ENCODE assay signal across 2 cellular contexts in the genomic region with DNA sequence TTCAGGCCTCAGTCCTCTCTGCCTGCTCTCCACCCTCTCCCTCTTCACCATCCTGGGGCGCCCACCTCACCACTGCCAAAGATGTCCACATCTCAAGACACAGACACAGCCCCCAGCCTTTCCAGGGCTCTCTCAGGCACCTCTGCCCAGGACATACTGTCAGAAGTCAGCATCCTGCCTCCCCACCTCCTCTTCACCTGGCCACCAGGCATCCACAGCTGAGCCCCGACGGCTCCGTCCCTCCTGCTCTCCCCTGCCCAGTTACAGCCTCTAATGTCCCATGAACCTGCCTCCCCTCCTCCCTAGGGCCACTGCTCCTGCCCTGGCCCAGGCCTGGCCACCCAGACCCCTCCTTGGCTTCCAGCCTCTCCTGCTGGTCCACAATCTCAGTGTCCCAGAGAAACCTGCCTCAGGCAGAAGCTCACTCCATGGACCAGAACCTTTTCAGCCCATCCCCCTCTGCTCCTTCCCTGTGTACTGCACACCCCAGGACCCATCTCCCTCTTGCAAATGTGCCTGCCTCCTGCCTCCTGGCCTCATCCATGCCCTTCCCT.
TF ChIP-seq lines count a peak whose summit lies in the region.

No MANE protein-coding gene starts in this region.

TF ChIP-seq in HEK293, 187 proteins besides CTCF, POLR2A, EP300 and RAD21:
- TF ChIP-seq, protein P1, sequence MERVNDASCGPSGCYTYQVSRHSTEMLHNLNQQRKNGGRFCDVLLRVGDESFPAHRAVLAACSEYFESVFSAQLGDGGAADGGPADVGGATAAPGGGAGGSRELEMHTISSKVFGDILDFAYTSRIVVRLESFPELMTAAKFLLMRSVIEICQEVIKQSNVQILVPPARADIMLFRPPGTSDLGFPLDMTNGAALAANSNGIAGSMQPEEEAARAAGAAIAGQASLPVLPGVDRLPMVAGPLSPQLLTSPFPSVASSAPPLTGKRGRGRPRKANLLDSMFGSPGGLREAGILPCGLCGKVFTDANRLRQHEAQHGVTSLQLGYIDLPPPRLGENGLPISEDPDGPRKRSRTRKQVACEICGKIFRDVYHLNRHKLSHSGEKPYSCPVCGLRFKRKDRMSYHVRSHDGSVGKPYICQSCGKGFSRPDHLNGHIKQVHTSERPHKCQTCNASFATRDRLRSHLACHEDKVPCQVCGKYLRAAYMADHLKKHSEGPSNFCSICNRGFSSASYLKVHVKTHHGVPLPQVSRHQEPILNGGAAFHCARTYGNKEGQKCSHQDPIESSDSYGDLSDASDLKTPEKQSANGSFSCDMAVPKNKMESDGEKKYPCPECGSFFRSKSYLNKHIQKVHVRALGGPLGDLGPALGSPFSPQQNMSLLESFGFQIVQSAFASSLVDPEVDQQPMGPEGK (tag by site-specific recombination; IDR thresholded peaks at IDR 0.05) = 0 out of 2 replicates have a peak, but pooled peaks have one; percentile 22
- no peak for TF ChIP-seq ZNF19 (tag by site-specific recombination; IDR thresholded peaks at IDR 0.05; ENCODE audit: low read depth)
- TF ChIP-seq ZBTB17 (tag by site-specific recombination; IDR thresholded peaks at IDR 0.05) = peak; percentile 58
TF ChIP-seq in HEK293: peak in this region for 2.

TF ChIP-seq in K562, 482 proteins besides CTCF, POLR2A, EP300 and RAD21:
- TF ChIP-seq TEAD4 (IDR thresholded peaks at IDR 0.05; ENCODE audit: low read length) = no peak
- TF ChIP-seq TEAD4 (CRISPR knock-in tag; IDR thresholded peaks at IDR 0.05; ENCODE audit: borderline replicate concordance) = 0 out of 2 replicates have a peak, but pooled peaks have one; percentile 58
- TF ChIP-seq MYBL2 (IDR thresholded peaks at IDR 0.05; ENCODE audit: low read depth) = no peak
- no peak for TF ChIP-seq MYBL2 (CRISPR knock-in tag; IDR thresholded peaks at IDR 0.05; ENCODE audit: borderline replicate concordance)
